In the genomic region with DNA sequence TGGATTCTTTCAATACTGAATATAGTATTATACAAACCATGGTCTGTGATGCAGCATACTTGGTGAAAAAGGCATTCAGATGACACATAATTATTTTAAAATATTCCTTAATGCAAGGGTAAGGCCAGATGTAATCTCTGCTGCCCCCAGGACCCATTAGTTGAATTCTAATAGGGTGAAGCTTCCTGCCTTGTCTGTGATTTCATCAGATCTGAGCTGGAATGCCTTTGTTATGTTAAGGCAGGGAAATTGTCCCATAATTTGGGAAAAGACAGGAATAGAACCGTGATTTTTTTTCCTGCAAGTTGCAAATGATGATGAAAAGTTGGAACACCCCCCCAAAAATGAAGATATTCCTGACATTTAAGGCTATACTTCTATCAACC, we compare ENCODE assay signal across 14 cellular contexts. TPM values are rescaled to one million over a fixed set of nuclear protein-coding genes. Genes with fewer than 3 reads are reported as not detected.
DNase-seq lines count a peak whose midpoint lies in the region; ATAC-seq, FAIRE-seq and TF ChIP-seq lines count a peak whose summit lies in the region.
"Had no signal": no experiment of that assay in that cellular context is flagged by ENCODE, and none has a peak within 500 bp of the region (broad histone marks: within the 10 kb centered on the region; RNA-seq: fewer than 3 reads in every experiment).

No MANE protein-coding gene starts in this region.

- no peak overlapping the region for H3K4me2 ChIP-seq in IMR-90 (ENCODE audit: low read depth, low read length)
- H3K4me2 ChIP-seq in GM12878 (ENCODE audit: control insufficient read depth, insufficient read depth), result no peak overlapping the region
- H3K4me2 ChIP-seq: A549 had no signal

- TF ChIP-seq EP300 in GM12878 (IDR thresholded peaks at IDR 0.05; ENCODE audit: borderline replicate concordance in 1 of 2, control insufficient read depth in 1 of 2, low read depth in 2 of 2, low read length in 2 of 2), result no peak

- H3K4me3 ChIP-seq in IMR-90 (ENCODE audit: insufficient read depth, low read depth, low read length), result no peak overlapping the region
- H3K4me3 ChIP-seq in GM12878, result no peak overlapping the region
- H3K4me3 ChIP-seq: A549, left lung had no signal

- H3K23ac ChIP-seq in IMR-90 (ENCODE audit: low read depth, low read length), result no peak overlapping the region

- H3K27me3 ChIP-seq in IMR-90 (ENCODE audit: control insufficient read depth, insufficient read depth, low read length) (no peaks in the 10 kb centered on the region), GM12878 (replicated peaks in 1 of 2; ENCODE audit: control insufficient read depth in 2 of 2, insufficient read depth in 2 of 2, low read length in 1 of 2) (no peaks in the 10 kb centered on the region)
- H3K27me3 ChIP-seq: left lung had no signal

- TF ChIP-seq CTCF in IMR-90 (conservative IDR thresholded peaks at IDR 0.05; ENCODE audit: low read depth, low read length) (no peak), GM12878 (IDR thresholded peaks at IDR 0.05 in 2 of 3, conservative IDR thresholded peaks at IDR 0.05 in 1 of 3; ENCODE audit: control insufficient read depth in 2 of 3, extremely low read depth in 1 of 3, insufficient read depth in 1 of 3, low read depth in 3 of 3, low read length in 3 of 3) (no peak), natural killer cell (IDR thresholded peaks at IDR 0.05) (no peak)

- RAD21 ChIA-PET in GM12878 (lab: Charles Lee; ENCODE audit: unreplicated experiment), result interaction anchor here (0.5 to 1.7 kb wide), 11 partner anchors 30 to 395 kb away, joined by 3 to 11 read pairs (median 3); partner anchors contain the start of gene AP1S2

- peaks cover 3% of the 10 kb centered on the region for H3K9me1 ChIP-seq in IMR-90 (ENCODE audit: insufficient read depth, low read length)

- CTCF ChIA-PET in activated CD4-positive, alpha-beta T cell treated with anti-CD3 and anti-CD28 coated beads for 36 hours (lab: Charles Lee), result interaction anchor here (0.6 to 1.2 kb wide), 5 partner anchors 19 to 315 kb away, joined by 3 to 5 read pairs (median 4); no protein-coding TSS in a partner anchor
- CTCF ChIA-PET in IMR-90 (lab: Yijun Ruan, JAX) (interaction anchor here (1.2 kb wide), 1 partner anchor 12 kb away, joined by 4 read pairs; no protein-coding TSS in a partner anchor), GM12878 (lab: Yijun Ruan, JAX) (interaction anchor here (1.0 to 2.2 kb wide), 11 partner anchors 9 to 629 kb away, joined by 3 to 13 read pairs (median 4); no protein-coding TSS in a partner anchor)

- H3K18ac ChIP-seq in IMR-90 (ENCODE audit: low read depth, low read length), result no peak overlapping the region

- H2BK120ac ChIP-seq in IMR-90 (ENCODE audit: low read depth, low read length), result no peak overlapping the region

- H3K9ac ChIP-seq in IMR-90 (ENCODE audit: low read depth, low read length) (no peak overlapping the region), GM12878 (ENCODE audit: control insufficient read depth, insufficient read depth, low read length) (no peak overlapping the region)

- H3K14ac ChIP-seq in IMR-90 (replicated peaks; ENCODE audit: low read depth, low read length), result no peak overlapping the region

- H3K9me3 Mint-ChIP-seq in activated CD4-positive, alpha-beta T cell treated with anti-CD3 and anti-CD28 coated beads for 36 hours (ENCODE audit: low read depth), result no peaks in the 10 kb centered on the region
- H3K9me3 Mint-ChIP-seq in natural killer cell, result no peaks in the 10 kb centered on the region
- H3K9me3 Mint-ChIP-seq: HFFc6 had no signal

- H3K27ac Mint-ChIP-seq in activated CD4-positive, alpha-beta T cell treated with anti-CD3 and anti-CD28 coated beads for 36 hours, result no peak overlapping the region
- peak overlapping the region; percentile 57 for H3K27ac Mint-ChIP-seq in natural killer cell
- H3K27ac Mint-ChIP-seq: HFFc6 had no signal

- H2BK20ac ChIP-seq in IMR-90 (ENCODE audit: low read depth, low read length), result no peak overlapping the region

- H3K27ac ChIP-seq in IMR-90 (ENCODE audit: insufficient read depth, low read length) (no peak overlapping the region), GM12878 (ENCODE audit: control insufficient read depth, insufficient read depth) (no peak overlapping the region)
- H3K27ac ChIP-seq: A549 had no signal

- SMC1A ChIA-PET in GM12878 (lab: Charles Lee; ENCODE audit: uncharacterized antibody, unreplicated experiment), result interaction anchor here (0.7 to 3.0 kb wide), 10 partner anchors 9 to 158 kb away, joined by 3 to 12 read pairs (median 3); no protein-coding TSS in a partner anchor

- ATAC-seq in activated CD4-positive, alpha-beta T cell treated with anti-CD3 and anti-CD28 coated beads for 36 hours, result peak; percentile 5
- ATAC-seq in IMR-90 (ENCODE audit: low read depth) (peak; percentile 45), GM12878 (peak; percentile 19; the same call in 2 of the 3 replicates), natural killer cell (no peak), GM18873 (IDR thresholded peaks at IDR 0.05; ENCODE audit: low FRiP score, unreplicated experiment) (no peak), GM21723 (IDR thresholded peaks at IDR 0.05; ENCODE audit: unreplicated experiment) (no peak)

- H3K4me1 Mint-ChIP-seq in activated CD4-positive, alpha-beta T cell treated with anti-CD3 and anti-CD28 coated beads for 36 hours, result peaks cover 40% of the 10 kb centered on the region
- H3K4me1 Mint-ChIP-seq in natural killer cell, result peaks cover 22 to 27% of the 10 kb centered on the region in 2 donors

- POLR2A ChIA-PET in activated CD4-positive, alpha-beta T cell treated with anti-CD3 and anti-CD28 coated beads for 36 hours (lab: Charles Lee), result interaction anchor here (0.7 kb wide), 2 partner anchors 38 to 145 kb away, joined by 3 to 4 read pairs; partner anchors contain the start of gene AP1S2
- POLR2A ChIA-PET in IMR-90 (lab: Charles Lee; ENCODE audit: unreplicated experiment) (no interaction called here), GM12878 (lab: Charles Lee) (interaction anchor here (0.5 kb wide), 1 partner anchor 20 kb away, joined by 7 read pairs; no protein-coding TSS in a partner anchor)

- no peak overlapping the region for H2BK5ac ChIP-seq in IMR-90 (ENCODE audit: low read depth, low read length, poor library complexity, severe bottlenecking)

- H3K79me2 ChIP-seq in GM12878 (ENCODE audit: control insufficient read depth, insufficient read depth, low read length), result no peaks in the 10 kb centered on the region

- no peak overlapping the region for H2AFZ ChIP-seq in IMR-90 (replicated peaks; ENCODE audit: low read length, poor library complexity)
- H2AFZ ChIP-seq in GM12878 (ENCODE audit: control insufficient read depth, low read depth, low read length), result no peak overlapping the region

- no peak overlapping the region for H4K91ac ChIP-seq in IMR-90 (ENCODE audit: insufficient read depth, low read depth, low read length)

- FAIRE-seq in GM12878 (lab: Jason Lieb, UNC), result no peak

- dilution Hi-C loops in IMR-90 (cut with HindIII; ENCODE audit: low sequenced_read_pairs, unreplicated experiment), result no loop called here

- no peak overlapping the region for H3K56ac ChIP-seq in IMR-90 (ENCODE audit: extremely low read depth, insufficient read depth, low read length)

- TF ChIP-seq RAD21 in IMR-90 (IDR thresholded peaks at IDR 0.05; ENCODE audit: low read length) (no peak), GM12878 (IDR thresholded peaks at IDR 0.05; ENCODE audit: insufficient read depth, low read depth, low read length) (no peak)

- H3K79me1 ChIP-seq in IMR-90 (ENCODE audit: low read depth in 1 of 2, low read length in 2 of 2), result no peaks in the 10 kb centered on the region; a peak in 2 of 4 replicates

- no peak overlapping the region for H2AK5ac ChIP-seq in IMR-90 (ENCODE audit: low read depth, low read length)

- H3K36me3 Mint-ChIP-seq in activated CD4-positive, alpha-beta T cell treated with anti-CD3 and anti-CD28 coated beads for 36 hours (ENCODE audit: low read depth), result peaks cover 45% of the 10 kb centered on the region
- H3K36me3 Mint-ChIP-seq in natural killer cell, result peaks cover 11% of the 10 kb centered on the region

- H4K20me1 ChIP-seq in IMR-90 (ENCODE audit: insufficient read depth, low read length) (no peaks in the 10 kb centered on the region), GM12878 (ENCODE audit: control insufficient read depth, insufficient read depth) (no peaks in the 10 kb centered on the region)

- no peak for TF ChIP-seq POLR2A in IMR-90 (IDR thresholded peaks at IDR 0.05; ENCODE audit: low read depth, low read length)
- TF ChIP-seq POLR2A in GM12878 (IDR thresholded peaks at IDR 0.05; ENCODE audit: low read depth, low read length), result no peak

- no peak overlapping the region for H2AK9ac ChIP-seq in IMR-90 (replicated peaks; ENCODE audit: low read depth, low read length, poor library complexity)

- H3K9me3 ChIP-seq in IMR-90 (ENCODE audit: control insufficient read depth, insufficient read depth, low read length) (no peaks in the 10 kb centered on the region), GM12878 (replicated peaks; ENCODE audit: control insufficient read depth, insufficient read depth, low read length) (no peaks in the 10 kb centered on the region)
- H3K9me3 ChIP-seq: A549, left lung had no signal

- DNase-seq in activated CD4-positive, alpha-beta T cell treated with anti-CD3 and anti-CD28 coated beads for 36 hours, result no peak
- no peak for DNase-seq in activated CD4-positive, alpha-beta T cell treated with anti-CD3 and anti-CD28 coated beads for 1 hour
- DNase-seq in IMR-90 (peak; percentile 24), GM12878 (ENCODE audit: low read depth, low spot score) (no peak), natural killer cell (no peak), NCI-H345 treated with DMSO at 0.1 percent for 48 hours (lab: John Stamatoyannopoulos, UW; ENCODE audit: unreplicated experiment) (no peak)
- DNase-seq: DMS153, HFFc6, left lung, NCI-H2029 treated with DMSO at 0.1 percent for 48 hours, SW 1271 had no signal

- no peak overlapping the region for H4K5ac ChIP-seq in IMR-90 (ENCODE audit: low read depth, low read length)

- H3K36me3 ChIP-seq in IMR-90 (ENCODE audit: control insufficient read depth, insufficient read depth, low read length) (peaks cover 16% of the 10 kb centered on the region), GM12878 (ENCODE audit: control insufficient read depth in 2 of 2, insufficient read depth in 2 of 2, low read length in 1 of 2) (peaks cover 14 to 34% of the 10 kb centered on the region in 2 experiments)

- no peak overlapping the region for H3K4me3 Mint-ChIP-seq in activated CD4-positive, alpha-beta T cell treated with anti-CD3 and anti-CD28 coated beads for 36 hours
- peak overlapping the region; percentile 35 for H3K4me3 Mint-ChIP-seq in natural killer cell
- H3K4me3 Mint-ChIP-seq: HFFc6 had no signal

- intact Hi-C loops in activated CD4-positive, alpha-beta T cell treated with anti-CD3 and anti-CD28 coated beads for 36 hours (cut with DNase I, micrococcal nuclease), result loop anchor here in 1 of 2 experiments (2.0 kb wide), 2 partner anchors 26 to 38 kb away; partner anchors contain the start of genes AP1S2 and ZRSR2
- intact Hi-C loops in IMR-90 (cut with micrococcal nuclease) (no loop called here), GM12878 (cut with micrococcal nuclease; ENCODE audit: unreplicated experiment) (loop anchor here (1.0 to 5.0 kb wide), 2 partner anchors 157 to 396 kb away; no protein-coding TSS in a partner anchor), natural killer cell (cut with micrococcal nuclease) (loop anchor here (2.0 kb wide), 1 partner anchor 38 kb away; the partner anchor contains the start of gene AP1S2)

- no peak overlapping the region for H2BK15ac ChIP-seq in IMR-90 (ENCODE audit: low read depth, low read length)

- no CpG with 5 or more reads among the region's 1 CpG for WGBS in IMR-90 (ENCODE audit: extremely low coverage in 2 of 2, insufficient read length in 1 of 2), 2 experiments
- WGBS in GM12878 (ENCODE audit: insufficient coverage, insufficient replicate concordance, low lambda C conversion rate, missing lambda C conversion rate), result 100% methylated on average over 1 of the region's 1 CpG

- no peaks in the 10 kb centered on the region for H3K27me3 Mint-ChIP-seq in activated CD4-positive, alpha-beta T cell treated with anti-CD3 and anti-CD28 coated beads for 36 hours
- H3K27me3 Mint-ChIP-seq in natural killer cell (ENCODE audit: low read depth in 2 of 2), result no peaks in the 10 kb centered on the region

- peaks cover 4% of the 10 kb centered on the region; the same call in 1 of the 2 replicates for H3K4me1 ChIP-seq in IMR-90 (ENCODE audit: control insufficient read depth, insufficient read depth, low read length)
- H3K4me1 ChIP-seq in GM12878 (ENCODE audit: control insufficient read depth, insufficient read depth, low read length), result peaks cover 6% of the 10 kb centered on the region; the same call in 1 of the 2 replicates
- H3K4me1 ChIP-seq: A549 had no signal

- in situ Hi-C loops in IMR-90 (cut with MboI; ENCODE audit: low sequenced_read_pairs), result loop anchor here (25.0 kb wide), 1 partner anchor 871 kb away; no protein-coding TSS in a partner anchor
- in situ Hi-C loops in GM12878 (cut with MboI), result no loop called here

- H4K8ac ChIP-seq in IMR-90 (ENCODE audit: low read depth in 2 of 2, low read length in 2 of 2), result no peak overlapping the region

- no peak overlapping the region for H3K4ac ChIP-seq in IMR-90 (ENCODE audit: low read depth, low read length)

- BruUV-seq in IMR-90 (replicated peaks; lab: Mats Ljungman, UMichigan), result no TSS peak
- no TSS peak for BruUV-seq in GM12878 (replicated peaks; lab: Mats Ljungman, UMichigan)

RNA-seq across cellular contexts. Expression of gene ZRSR2, which starts 26.2 kb away (rescaled TPM):
- 10 to 100 TPM; 12.4 TPM for total RNA-seq in activated CD4-positive, alpha-beta T cell treated with anti-CD3 and anti-CD28 coated beads for 36 hours
- total RNA-seq in IMR-90 (2012; rRNA removed) (4.7 and 6.9 TPM in 2 replicates), GM12878 (2014; rRNA removed) (8.2 and 8.8 TPM in 2 replicates), GM12878 (2014; rRNA removed; fragmentation: Illumina TruSeq; extraction: Trizol) (17.4 and 19.7 TPM in 2 replicates), GM12878 (2021) (11.7 and 12.8 TPM in 2 replicates), natural killer cell (10 to 100 TPM; 21.7 to 44.2 (median 28.2) TPM)
- polyA plus RNA-seq in IMR-90 (2012; rRNA removed) (9.0 and 11.3 TPM in 2 replicates), GM12878 (2011; rRNA removed) (22.3 and 26.5 TPM in 2 replicates), GM12878 (2014; fragmentation: Illumina TruSeq; extraction: Trizol) (34.1 and 44.8 TPM in 2 replicates), GM12878 (2014; fragmentation: Nextera tagmentation; extraction: Ambion mirVana) (10 to 100 TPM; 10.5 to 14.0 TPM), GM12878 (2014; rRNA removed) (19.5 and 20.8 TPM in 2 replicates), GM12878 (2016; fragmentation: Nextera tagmentation; extraction: Ambion mirVana) (10 to 100 TPM; 15.5 to 15.7 TPM)
- 2.1 and 2.3 TPM in 2 replicates for polyA plus RNA-seq in IMR-90 (2012; cell fraction: cytosol; rRNA removed)
- polyA plus RNA-seq in IMR-90 (2012; cell fraction: nucleus; rRNA removed; ENCODE audit: low replicate concordance), result 5.0 and 28.0 TPM in 2 replicates
- total RNA-seq in GM12878 (2013; cell fraction: nucleolus; rRNA removed), result 18.8 and 19.6 TPM in 2 replicates
- polyA plus RNA-seq in GM12878 (2011; ENCODE audit: low read depth), result 17.7 TPM
- polyA plus RNA-seq in GM12878 (2011; cell fraction: cytosol; rRNA removed), result 9.0 and 9.6 TPM in 2 replicates
- polyA plus RNA-seq in GM12878 (2011; cell fraction: nucleus; rRNA removed), result 21.9 and 23.6 TPM in 2 replicates
- polyA plus RNA-seq in GM12878 (2012), result 20.0 and 20.4 TPM in 2 replicates
- 7.5 and 9.7 TPM in 2 replicates for polyA minus RNA-seq in GM12878 (2011; rRNA and poly(A)+ RNA removed)
- polyA minus RNA-seq in GM12878 (2011; cell fraction: cytosol; rRNA and poly(A)+ RNA removed), result 3.3 and 7.2 TPM in 2 replicates
- 4.1 and 10.8 TPM in 2 replicates for polyA minus RNA-seq in GM12878 (2011; cell fraction: nucleus; rRNA and poly(A)+ RNA removed)

RNA-seq across cellular contexts. Expression of gene AP1S2, which starts 38.2 kb away (rescaled TPM):
- total RNA-seq in activated CD4-positive, alpha-beta T cell treated with anti-CD3 and anti-CD28 coated beads for 36 hours, result 10 to 100 TPM; 22.3 to 24.5 TPM
- total RNA-seq in IMR-90 (2012; rRNA removed) (28.3 and 117 TPM in 2 replicates), GM12878 (2014; rRNA removed) (48.0 and 60.5 TPM in 2 replicates), GM12878 (2014; rRNA removed; fragmentation: Illumina TruSeq; extraction: Trizol) (58.6 TPM in 2 replicates), GM12878 (2021) (41.7 and 43.8 TPM in 2 replicates), natural killer cell (10 to 100 TPM; 21.0 to 30.8 (median 25.9) TPM)
- polyA plus RNA-seq in IMR-90 (2012; rRNA removed) (34.0 and 46.5 TPM in 2 replicates), GM12878 (2011; rRNA removed) (105 and 171 TPM in 2 replicates), GM12878 (2014; fragmentation: Illumina TruSeq; extraction: Trizol) (58.0 and 75.1 TPM in 2 replicates), GM12878 (2014; fragmentation: Nextera tagmentation; extraction: Ambion mirVana) (10 to 100 TPM; 25.6 to 36.6 TPM), GM12878 (2014; rRNA removed) (51.2 and 55.8 TPM in 2 replicates), GM12878 (2016; fragmentation: Nextera tagmentation; extraction: Ambion mirVana) (10 to 100 TPM; 44.4 to 53.4 TPM)
- 7.5 and 13.6 TPM in 2 replicates for polyA plus RNA-seq in IMR-90 (2012; cell fraction: cytosol; rRNA removed)
- 3.2 and 16.1 TPM in 2 replicates for polyA plus RNA-seq in IMR-90 (2012; cell fraction: nucleus; rRNA removed; ENCODE audit: low replicate concordance)
- 56.0 and 56.5 TPM in 2 replicates for total RNA-seq in GM12878 (2013; cell fraction: nucleolus; rRNA removed)
- 22.0 TPM for polyA plus RNA-seq in GM12878 (2011; ENCODE audit: low read depth)
- 26.1 and 29.2 TPM in 2 replicates for polyA plus RNA-seq in GM12878 (2011; cell fraction: cytosol; rRNA removed)
- polyA plus RNA-seq in GM12878 (2011; cell fraction: nucleus; rRNA removed), result 32.0 and 35.7 TPM in 2 replicates
- 35.8 and 37.3 TPM in 2 replicates for polyA plus RNA-seq in GM12878 (2012)
- 34.6 and 61.8 TPM in 2 replicates for polyA minus RNA-seq in GM12878 (2011; rRNA and poly(A)+ RNA removed)
- 22.2 and 23.8 TPM in 2 replicates for polyA minus RNA-seq in GM12878 (2011; cell fraction: cytosol; rRNA and poly(A)+ RNA removed)
- polyA minus RNA-seq in GM12878 (2011; cell fraction: nucleus; rRNA and poly(A)+ RNA removed), result 11.6 and 21.0 TPM in 2 replicates

Comparison
In these comparisons a context has a peak if more than half of its experiments do, and no peak if none do; other contexts are left out.
1. ATAC-seq: peak in activated CD4-positive, alpha-beta T cell treated with anti-CD3 and anti-CD28 coated beads for 36 hours (single experiment), IMR-90 (single experiment) and GM12878 (single experiment); none in natural killer cell (0 of 3), GM18873 (single experiment) and GM21723 (single experiment).